8 cellular contexts compared by ENCODE assay signal in genomic region chr2:152336854-152337510, GRCh38. TPM values are rescaled to one million over a fixed set of nuclear protein-coding genes. Genes with fewer than 3 reads are reported as not detected.
A peak's percentile ranks its signal among the peaks of the same experiment; 100 is the strongest.
DNase-seq lines count a peak whose midpoint lies in the region; ATAC-seq and TF ChIP-seq lines count a peak whose summit lies in the region.

No MANE protein-coding gene starts in this region.

- H3K9me3 ChIP-seq in WERI-Rb-1 (ENCODE audit: severe bottlenecking) (no peaks in the 10 kb centered on the region), ovary (no peaks in the 10 kb centered on the region)

- no peak for DNase-seq in activated naive CD4-positive, alpha-beta T cell treated with Interleukin-2 at 50 U/mL for 16 hours
- DNase-seq in WERI-Rb-1 (peak; percentile 21), fibroblast of villous mesenchyme (ENCODE audit: low read depth) (peak; percentile 84), ovary (peak; percentile 35 to 53 (median 48)), NCI-H128 (lab: John Stamatoyannopoulos, UW; ENCODE audit: unreplicated experiment) (no peak)

- no peak for TF ChIP-seq POLR2A in ovary (IDR thresholded peaks at IDR 0.05)

- no peak overlapping the region for H3K27ac Mint-ChIP-seq in activated naive CD4-positive, alpha-beta T cell treated with anti-CD3 and anti-CD28 coated beads, Interleukin-2, amount 50 U/mL, for 24 hours

- ATAC-seq in GM18517 (IDR thresholded peaks at IDR 0.05; ENCODE audit: unreplicated experiment) (no peak), HG02759 (IDR thresholded peaks at IDR 0.05; ENCODE audit: unreplicated experiment) (no peak)

- H3K4me1 Mint-ChIP-seq in activated naive CD4-positive, alpha-beta T cell treated with anti-CD3 and anti-CD28 coated beads, Interleukin-2, amount 50 U/mL, for 24 hours = peaks cover 15% of the 10 kb centered on the region

- TF ChIP-seq CTCF in WERI-Rb-1 (IDR thresholded peaks at IDR 0.05; ENCODE audit: low read depth, low read length) (no peak), fibroblast of villous mesenchyme (IDR thresholded peaks at IDR 0.05; ENCODE audit: insufficient read depth, low read depth, low read length) (no peak), ovary (IDR thresholded peaks at IDR 0.05) (no peak)

- no peaks in the 10 kb centered on the region for H3K36me3 Mint-ChIP-seq in activated naive CD4-positive, alpha-beta T cell treated with anti-CD3 and anti-CD28 coated beads, Interleukin-2, amount 50 U/mL, for 24 hours

- TF ChIP-seq EP300 in ovary (IDR thresholded peaks at IDR 0.05) = no peak

- H3K27me3 Mint-ChIP-seq in activated naive CD4-positive, alpha-beta T cell treated with anti-CD3 and anti-CD28 coated beads, Interleukin-2, amount 50 U/mL, for 24 hours = peaks cover 40% of the 10 kb centered on the region

- H3K27ac ChIP-seq in WERI-Rb-1 = no peak overlapping the region
- peak overlapping the region; percentile 83 to 89 for H3K27ac ChIP-seq in ovary

- H3K4me3 ChIP-seq in WERI-Rb-1 (ENCODE audit: low read depth, low read length) (peak overlapping the region; percentile 92), fibroblast of villous mesenchyme (ENCODE audit: low read depth, low read length) (peak overlapping the region; percentile 83), ovary (peak overlapping the region; percentile 89)

- no peaks in the 10 kb centered on the region for H3K36me3 ChIP-seq in WERI-Rb-1
- H3K36me3 ChIP-seq in ovary = no peaks in the 10 kb centered on the region

- H3K4me3 Mint-ChIP-seq in activated naive CD4-positive, alpha-beta T cell treated with anti-CD3 and anti-CD28 coated beads, Interleukin-2, amount 50 U/mL, for 24 hours = peak overlapping the region; percentile 79

- H3K27me3 ChIP-seq in WERI-Rb-1 (ENCODE audit: insufficient read depth, low read depth, severe bottlenecking) = no peaks in the 10 kb centered on the region
- H3K27me3 ChIP-seq in ovary = no peaks in the 10 kb centered on the region

- H3K4me1 ChIP-seq in ovary (ENCODE audit: insufficient read depth) = peaks cover 10% of the 10 kb centered on the region

- H3K9me3 Mint-ChIP-seq in activated naive CD4-positive, alpha-beta T cell treated with anti-CD3 and anti-CD28 coated beads, Interleukin-2, amount 50 U/mL, for 24 hours = no peaks in the 10 kb centered on the region

- 5 to 10% (median 7%) methylated on average over 12 of the region's 12 CpGs for WGBS in ovary, 3 donors

- intact Hi-C loops in ovary (cut with DNase I) = loop anchor here in 3 of 4 donors (5.0 to 10.0 kb wide), 5 partner anchors 128 to 308 kb away; no protein-coding TSS in a partner anchor

RNA-seq across cellular contexts. Expression of gene FMNL2, which starts 2.0 kb away (rescaled TPM):
- total RNA-seq in fibroblast of villous mesenchyme (17.3 and 20.0 TPM in 2 replicates), ovary (10 to 100 TPM; 30.3 to 89.1 (median 53.6) TPM)
- 10 to 100 TPM; 37.9 to 42.0 TPM for polyA plus RNA-seq in ovary

Comparison
In these comparisons a context has a peak if more than half of its experiments do, and no peak if none do; other contexts are left out.
1. DNase-seq: peak in WERI-Rb-1 (single experiment), fibroblast of villous mesenchyme (single experiment) and ovary (5 of 5); none in activated naive CD4-positive, alpha-beta T cell treated with Interleukin-2 at 50 U/mL for 16 hours (single experiment) and NCI-H128 (single experiment).
2. Peak in every context shown above with its lines, with median percentiles within 50 percentile points of each other: H3K4me3 ChIP-seq.